Comparison of ENCODE assay signal across 1 cellular context in genomic region chr2:100983684-100984310, GRCh38.
TF ChIP-seq lines count a peak whose summit lies in the region.

No MANE protein-coding gene starts in this region.

TF ChIP-seq in SK-N-SH treated with all-trans-retinoic acid at 6 μM for 48 hours, 23 proteins besides CTCF, POLR2A, EP300 and RAD21:
- TF ChIP-seq, protein P1, sequence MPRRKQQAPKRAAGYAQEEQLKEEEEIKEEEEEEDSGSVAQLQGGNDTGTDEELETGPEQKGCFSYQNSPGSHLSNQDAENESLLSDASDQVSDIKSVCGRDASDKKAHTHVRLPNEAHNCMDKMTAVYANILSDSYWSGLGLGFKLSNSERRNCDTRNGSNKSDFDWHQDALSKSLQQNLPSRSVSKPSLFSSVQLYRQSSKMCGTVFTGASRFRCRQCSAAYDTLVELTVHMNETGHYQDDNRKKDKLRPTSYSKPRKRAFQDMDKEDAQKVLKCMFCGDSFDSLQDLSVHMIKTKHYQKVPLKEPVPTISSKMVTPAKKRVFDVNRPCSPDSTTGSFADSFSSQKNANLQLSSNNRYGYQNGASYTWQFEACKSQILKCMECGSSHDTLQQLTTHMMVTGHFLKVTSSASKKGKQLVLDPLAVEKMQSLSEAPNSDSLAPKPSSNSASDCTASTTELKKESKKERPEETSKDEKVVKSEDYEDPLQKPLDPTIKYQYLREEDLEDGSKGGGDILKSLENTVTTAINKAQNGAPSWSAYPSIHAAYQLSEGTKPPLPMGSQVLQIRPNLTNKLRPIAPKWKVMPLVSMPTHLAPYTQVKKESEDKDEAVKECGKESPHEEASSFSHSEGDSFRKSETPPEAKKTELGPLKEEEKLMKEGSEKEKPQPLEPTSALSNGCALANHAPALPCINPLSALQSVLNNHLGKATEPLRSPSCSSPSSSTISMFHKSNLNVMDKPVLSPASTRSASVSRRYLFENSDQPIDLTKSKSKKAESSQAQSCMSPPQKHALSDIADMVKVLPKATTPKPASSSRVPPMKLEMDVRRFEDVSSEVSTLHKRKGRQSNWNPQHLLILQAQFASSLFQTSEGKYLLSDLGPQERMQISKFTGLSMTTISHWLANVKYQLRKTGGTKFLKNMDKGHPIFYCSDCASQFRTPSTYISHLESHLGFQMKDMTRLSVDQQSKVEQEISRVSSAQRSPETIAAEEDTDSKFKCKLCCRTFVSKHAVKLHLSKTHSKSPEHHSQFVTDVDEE (CRISPR knock-in tag; IDR thresholded peaks at IDR 0.05), result no peak
- TF ChIP-seq TOX (CRISPR knock-in tag; IDR thresholded peaks at IDR 0.05; ENCODE audit: borderline replicate concordance) (no peak), ZNF565 (CRISPR knock-in tag; conservative IDR thresholded peaks at IDR 0.05; ENCODE audit: low read depth) (no peak), CSDC2 (CRISPR knock-in tag; IDR thresholded peaks at IDR 0.05) (no peak), PPARA (CRISPR knock-in tag; IDR thresholded peaks at IDR 0.05; ENCODE audit: borderline replicate concordance) (no peak), ISL1 (CRISPR knock-in tag; IDR thresholded peaks at IDR 0.05) (no peak), ZC3H10 (CRISPR knock-in tag; IDR thresholded peaks at IDR 0.05) (no peak), ZFP30 (CRISPR knock-in tag; IDR thresholded peaks at IDR 0.05) (no peak), GLIS3 (CRISPR knock-in tag; IDR thresholded peaks at IDR 0.05) (no peak), BACH2 (CRISPR knock-in tag; IDR thresholded peaks at IDR 0.05; ENCODE audit: borderline replicate concordance) (no peak), RARB (CRISPR knock-in tag; IDR thresholded peaks at IDR 0.05) (no peak), ZNF70 (CRISPR knock-in tag; IDR thresholded peaks at IDR 0.05) (no peak), OSR1 (CRISPR knock-in tag; IDR thresholded peaks at IDR 0.05) (no peak), ZNF8 (CRISPR knock-in tag; IDR thresholded peaks at IDR 0.05) (no peak), ARNTL (CRISPR knock-in tag; IDR thresholded peaks at IDR 0.05; ENCODE audit: borderline replicate concordance, low read depth) (no peak), SNAI2 (CRISPR knock-in tag; IDR thresholded peaks at IDR 0.05) (no peak), ZFP3 (CRISPR knock-in tag; IDR thresholded peaks at IDR 0.05) (no peak)
- TF ChIP-seq, protein P2, sequence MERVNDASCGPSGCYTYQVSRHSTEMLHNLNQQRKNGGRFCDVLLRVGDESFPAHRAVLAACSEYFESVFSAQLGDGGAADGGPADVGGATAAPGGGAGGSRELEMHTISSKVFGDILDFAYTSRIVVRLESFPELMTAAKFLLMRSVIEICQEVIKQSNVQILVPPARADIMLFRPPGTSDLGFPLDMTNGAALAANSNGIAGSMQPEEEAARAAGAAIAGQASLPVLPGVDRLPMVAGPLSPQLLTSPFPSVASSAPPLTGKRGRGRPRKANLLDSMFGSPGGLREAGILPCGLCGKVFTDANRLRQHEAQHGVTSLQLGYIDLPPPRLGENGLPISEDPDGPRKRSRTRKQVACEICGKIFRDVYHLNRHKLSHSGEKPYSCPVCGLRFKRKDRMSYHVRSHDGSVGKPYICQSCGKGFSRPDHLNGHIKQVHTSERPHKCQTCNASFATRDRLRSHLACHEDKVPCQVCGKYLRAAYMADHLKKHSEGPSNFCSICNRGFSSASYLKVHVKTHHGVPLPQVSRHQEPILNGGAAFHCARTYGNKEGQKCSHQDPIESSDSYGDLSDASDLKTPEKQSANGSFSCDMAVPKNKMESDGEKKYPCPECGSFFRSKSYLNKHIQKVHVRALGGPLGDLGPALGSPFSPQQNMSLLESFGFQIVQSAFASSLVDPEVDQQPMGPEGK (CRISPR knock-in tag; IDR thresholded peaks at IDR 0.05; ENCODE audit: borderline replicate concordance), result no peak
TF ChIP-seq in SK-N-SH treated with all-trans-retinoic acid at 6 μM for 48 hours: peak in this region for 0.
